ENCODE assay signal across 8 cellular contexts in the genomic region with DNA sequence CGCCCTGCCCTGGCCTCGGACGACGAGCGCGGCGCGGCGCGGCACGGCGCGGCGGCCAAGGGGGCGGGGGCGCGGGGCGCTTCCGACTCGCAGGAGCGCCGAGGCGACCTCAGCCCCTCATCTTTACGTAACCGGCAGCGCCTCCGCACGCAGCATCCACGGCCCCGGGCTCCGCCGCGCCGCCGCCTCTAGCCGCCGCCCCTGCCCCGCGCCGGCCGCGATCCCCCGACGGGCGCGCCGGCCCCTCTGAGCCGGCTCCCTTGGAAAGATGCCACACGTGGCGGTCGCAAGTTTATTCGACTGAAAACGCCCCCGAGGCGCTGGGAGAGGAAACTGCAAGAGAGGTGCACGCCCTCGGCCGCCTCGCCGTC. TPM values are rescaled to one million over a fixed set of nuclear protein-coding genes. Genes with fewer than 3 reads are reported as not detected.
DNase-seq lines count a peak whose midpoint lies in the region; ATAC-seq and TF ChIP-seq lines count a peak whose summit lies in the region.

No MANE protein-coding gene starts in this region.

- no peaks in the 10 kb centered on the region for H3K36me3 Mint-ChIP-seq in progenitor cell of endocrine pancreas (ENCODE audit: insufficient read depth)

- peaks cover 66% of the 10 kb centered on the region for H3K27me3 Mint-ChIP-seq in progenitor cell of endocrine pancreas

- H3K4me1 Mint-ChIP-seq in progenitor cell of endocrine pancreas (ENCODE audit: low read depth): peaks cover 6% of the 10 kb centered on the region

- intact Hi-C loops in Right ventricle myocardium inferior (cut with DNase I): no loop called here

- no peaks in the 10 kb centered on the region for H3K9me3 Mint-ChIP-seq in progenitor cell of endocrine pancreas (ENCODE audit: low read depth)

- DNase-seq in NCI-H2227 (lab: John Stamatoyannopoulos, UW; ENCODE audit: unreplicated experiment): peak; percentile 65
- DNase-seq in NCI-H2227 treated with DMSO at 0.1 percent for 48 hours (lab: John Stamatoyannopoulos, UW): no peak
- DNase-seq in HuH-7.5 (ENCODE audit: low spot score): peak; percentile 37
- DNase-seq in activated T-helper 1 cell treated with Interleukin-2 at 50 U/mL for 16 hours (ENCODE audit: low read depth): peak; percentile 54
- DNase-seq in Right ventricle myocardium inferior (ENCODE audit: missing footprints): peak; percentile 89
- peak; percentile 14 for DNase-seq in progenitor cell of endocrine pancreas (ENCODE audit: low spot score, unreplicated experiment)
- no peak for DNase-seq in GM19238 (ENCODE audit: insufficient read length, low spot score)

- no peak for TF ChIP-seq CTCF in progenitor cell of endocrine pancreas (IDR thresholded peaks at IDR 0.05; ENCODE audit: unreplicated experiment)

- ATAC-seq in GM21576 (IDR thresholded peaks at IDR 0.05; ENCODE audit: unreplicated experiment) (peak; percentile 21), Right ventricle myocardium inferior (peak; percentile 4)

- H3K4me3 Mint-ChIP-seq in progenitor cell of endocrine pancreas (ENCODE audit: low read depth): peak overlapping the region; percentile 79

- peak overlapping the region; percentile 89 for H3K27ac Mint-ChIP-seq in progenitor cell of endocrine pancreas

RNA-seq across cellular contexts. Expression of gene KLF9, which starts 1.0 kb away (rescaled TPM):
- total RNA-seq in Right ventricle myocardium inferior (52.6 TPM), progenitor cell of endocrine pancreas (0.47 and 0.57 TPM in 2 replicates)

Comparison
In these comparisons a context has a peak if more than half of its experiments do, and no peak if none do; other contexts are left out.
1. DNase-seq: peak in NCI-H2227 (single experiment), HuH-7.5 (single experiment), activated T-helper 1 cell treated with Interleukin-2 at 50 U/mL for 16 hours (single experiment), Right ventricle myocardium inferior (single experiment) and progenitor cell of endocrine pancreas (single experiment); none in NCI-H2227 treated with DMSO at 0.1 percent for 48 hours (single experiment) and GM19238 (single experiment).
2. RNA of gene KLF9, which starts 1.0 kb away (total RNA-seq): 52.6 TPM in Right ventricle myocardium inferior (single experiment); 0.47 to 0.57 TPM in progenitor cell of endocrine pancreas; every median in the first group is over 10 times any median in the second.